Comparison of ENCODE assay signal across 1 cellular context in genomic region chr11:120908521-120909181, GRCh38.
TF ChIP-seq lines count a peak whose summit lies in the region.

No MANE protein-coding gene starts in this region.

TF ChIP-seq in HepG2, 621 proteins besides CTCF, POLR2A, EP300 and RAD21 (continued from another document):
- TF ChIP-seq, protein P1, sequence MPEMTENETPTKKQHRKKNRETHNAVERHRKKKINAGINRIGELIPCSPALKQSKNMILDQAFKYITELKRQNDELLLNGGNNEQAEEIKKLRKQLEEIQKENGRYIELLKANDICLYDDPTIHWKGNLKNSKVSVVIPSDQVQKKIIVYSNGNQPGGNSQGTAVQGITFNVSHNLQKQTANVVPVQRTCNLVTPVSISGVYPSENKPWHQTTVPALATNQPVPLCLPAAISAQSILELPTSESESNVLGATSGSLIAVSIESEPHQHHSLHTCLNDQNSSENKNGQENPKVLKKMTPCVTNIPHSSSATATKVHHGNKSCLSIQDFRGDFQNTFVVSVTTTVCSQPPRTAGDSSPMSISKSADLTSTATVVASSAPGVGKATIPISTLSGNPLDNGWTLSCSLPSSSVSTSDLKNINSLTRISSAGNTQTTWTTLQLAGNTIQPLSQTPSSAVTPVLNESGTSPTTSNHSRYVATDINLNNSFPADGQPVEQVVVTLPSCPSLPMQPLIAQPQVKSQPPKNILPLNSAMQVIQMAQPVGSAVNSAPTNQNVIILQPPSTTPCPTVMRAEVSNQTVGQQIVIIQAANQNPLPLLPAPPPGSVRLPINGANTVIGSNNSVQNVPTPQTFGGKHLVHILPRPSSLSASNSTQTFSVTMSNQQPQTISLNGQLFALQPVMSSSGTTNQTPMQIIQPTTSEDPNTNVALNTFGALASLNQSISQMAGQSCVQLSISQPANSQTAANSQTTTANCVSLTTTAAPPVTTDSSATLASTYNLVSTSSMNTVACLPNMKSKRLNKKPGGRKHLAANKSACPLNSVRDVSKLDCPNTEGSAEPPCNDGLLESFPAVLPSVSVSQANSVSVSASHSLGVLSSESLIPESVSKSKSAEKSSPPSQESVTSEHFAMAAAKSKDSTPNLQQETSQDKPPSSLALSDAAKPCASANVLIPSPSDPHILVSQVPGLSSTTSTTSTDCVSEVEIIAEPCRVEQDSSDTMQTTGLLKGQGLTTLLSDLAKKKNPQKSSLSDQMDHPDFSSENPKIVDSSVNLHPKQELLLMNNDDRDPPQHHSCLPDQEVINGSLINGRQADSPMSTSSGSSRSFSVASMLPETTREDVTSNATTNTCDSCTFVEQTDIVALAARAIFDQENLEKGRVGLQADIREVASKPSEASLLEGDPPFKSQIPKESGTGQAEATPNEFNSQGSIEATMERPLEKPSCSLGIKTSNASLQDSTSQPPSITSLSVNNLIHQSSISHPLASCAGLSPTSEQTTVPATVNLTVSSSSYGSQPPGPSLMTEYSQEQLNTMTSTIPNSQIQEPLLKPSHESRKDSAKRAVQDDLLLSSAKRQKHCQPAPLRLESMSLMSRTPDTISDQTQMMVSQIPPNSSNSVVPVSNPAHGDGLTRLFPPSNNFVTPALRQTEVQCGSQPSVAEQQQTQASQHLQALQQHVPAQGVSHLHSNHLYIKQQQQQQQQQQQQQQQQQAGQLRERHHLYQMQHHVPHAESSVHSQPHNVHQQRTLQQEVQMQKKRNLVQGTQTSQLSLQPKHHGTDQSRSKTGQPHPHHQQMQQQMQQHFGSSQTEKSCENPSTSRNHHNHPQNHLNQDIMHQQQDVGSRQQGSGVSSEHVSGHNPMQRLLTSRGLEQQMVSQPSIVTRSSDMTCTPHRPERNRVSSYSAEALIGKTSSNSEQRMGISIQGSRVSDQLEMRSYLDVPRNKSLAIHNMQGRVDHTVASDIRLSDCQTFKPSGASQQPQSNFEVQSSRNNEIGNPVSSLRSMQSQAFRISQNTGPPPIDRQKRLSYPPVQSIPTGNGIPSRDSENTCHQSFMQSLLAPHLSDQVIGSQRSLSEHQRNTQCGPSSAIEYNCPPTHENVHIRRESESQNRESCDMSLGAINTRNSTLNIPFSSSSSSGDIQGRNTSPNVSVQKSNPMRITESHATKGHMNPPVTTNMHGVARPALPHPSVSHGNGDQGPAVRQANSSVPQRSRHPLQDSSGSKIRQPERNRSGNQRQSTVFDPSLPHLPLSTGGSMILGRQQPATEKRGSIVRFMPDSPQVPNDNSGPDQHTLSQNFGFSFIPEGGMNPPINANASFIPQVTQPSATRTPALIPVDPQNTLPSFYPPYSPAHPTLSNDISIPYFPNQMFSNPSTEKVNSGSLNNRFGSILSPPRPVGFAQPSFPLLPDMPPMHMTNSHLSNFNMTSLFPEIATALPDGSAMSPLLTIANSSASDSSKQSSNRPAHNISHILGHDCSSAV (CRISPR knock-in tag; IDR thresholded peaks at IDR 0.05; ENCODE audit: borderline replicate concordance): no peak
- TF ChIP-seq BRD4 (CRISPR knock-in tag; IDR thresholded peaks at IDR 0.05) (no peak), ONECUT2 (CRISPR knock-in tag; IDR thresholded peaks at IDR 0.05) (no peak), RARA (CRISPR knock-in tag; IDR thresholded peaks at IDR 0.05) (no peak), ZNF776 (CRISPR knock-in tag; IDR thresholded peaks at IDR 0.05) (no peak), ATF1 (CRISPR knock-in tag; IDR thresholded peaks at IDR 0.05) (no peak), JUND (CRISPR knock-in tag; IDR thresholded peaks at IDR 0.05) (no peak), KAT2B (IDR thresholded peaks at IDR 0.05; ENCODE audit: borderline replicate concordance, low read depth, low read length) (no peak)
- TF ChIP-seq, protein P2, sequence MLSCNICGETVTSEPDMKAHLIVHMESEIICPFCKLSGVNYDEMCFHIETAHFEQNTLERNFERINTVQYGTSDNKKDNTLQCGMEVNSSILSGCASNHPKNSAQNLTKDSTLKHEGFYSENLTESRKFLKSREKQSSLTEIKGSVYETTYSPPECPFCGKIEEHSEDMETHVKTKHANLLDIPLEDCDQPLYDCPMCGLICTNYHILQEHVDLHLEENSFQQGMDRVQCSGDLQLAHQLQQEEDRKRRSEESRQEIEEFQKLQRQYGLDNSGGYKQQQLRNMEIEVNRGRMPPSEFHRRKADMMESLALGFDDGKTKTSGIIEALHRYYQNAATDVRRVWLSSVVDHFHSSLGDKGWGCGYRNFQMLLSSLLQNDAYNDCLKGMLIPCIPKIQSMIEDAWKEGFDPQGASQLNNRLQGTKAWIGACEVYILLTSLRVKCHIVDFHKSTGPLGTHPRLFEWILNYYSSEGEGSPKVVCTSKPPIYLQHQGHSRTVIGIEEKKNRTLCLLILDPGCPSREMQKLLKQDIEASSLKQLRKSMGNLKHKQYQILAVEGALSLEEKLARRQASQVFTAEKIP (CRISPR knock-in tag; IDR thresholded peaks at IDR 0.05; ENCODE audit: borderline replicate concordance): no peak
